ENCODE assay signal across 1 cellular context in the genomic region with DNA sequence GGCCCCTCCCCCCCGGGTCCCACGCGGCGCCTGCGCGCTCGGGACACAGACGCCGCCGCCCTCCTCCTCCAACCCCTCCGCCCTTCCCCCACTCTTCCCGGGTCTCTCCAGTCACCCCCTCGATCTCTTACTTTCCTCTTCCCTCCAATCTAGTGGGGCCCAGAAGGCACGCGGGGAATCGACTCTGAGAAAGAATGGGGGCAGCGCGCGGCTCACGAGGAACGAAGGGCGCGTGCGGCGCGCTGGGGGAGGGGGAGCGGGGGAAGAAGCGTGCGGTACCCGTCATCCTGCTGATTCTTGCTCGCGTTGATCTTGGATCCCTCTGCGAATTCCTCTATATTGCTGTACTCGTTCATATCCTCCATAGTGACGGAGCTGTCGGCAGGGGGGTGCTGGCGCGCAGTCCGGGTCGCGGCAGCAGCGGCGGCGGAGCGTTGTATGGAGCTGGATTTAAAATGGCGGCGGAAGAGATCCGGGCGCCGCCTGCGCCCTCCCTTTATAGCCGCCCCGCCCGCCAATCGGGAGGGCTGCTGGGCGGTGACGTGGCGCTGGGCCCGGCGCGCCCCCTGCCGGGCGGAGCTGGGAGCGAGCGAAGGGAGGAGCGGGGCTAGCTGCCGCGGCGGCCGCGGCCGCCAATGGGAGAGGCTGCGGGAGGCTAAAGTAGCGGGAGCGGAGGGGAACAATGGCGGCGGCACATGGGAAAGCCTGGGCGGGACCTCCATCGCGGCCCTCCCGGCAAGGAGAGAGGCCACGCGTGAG.
TF ChIP-seq lines count a peak whose summit lies in the region.

No MANE protein-coding gene starts in this region.

TF ChIP-seq in GM12878, 131 proteins besides CTCF, POLR2A, EP300 and RAD21 (continued from another document and continues in another):
- TF ChIP-seq, protein P1, sequence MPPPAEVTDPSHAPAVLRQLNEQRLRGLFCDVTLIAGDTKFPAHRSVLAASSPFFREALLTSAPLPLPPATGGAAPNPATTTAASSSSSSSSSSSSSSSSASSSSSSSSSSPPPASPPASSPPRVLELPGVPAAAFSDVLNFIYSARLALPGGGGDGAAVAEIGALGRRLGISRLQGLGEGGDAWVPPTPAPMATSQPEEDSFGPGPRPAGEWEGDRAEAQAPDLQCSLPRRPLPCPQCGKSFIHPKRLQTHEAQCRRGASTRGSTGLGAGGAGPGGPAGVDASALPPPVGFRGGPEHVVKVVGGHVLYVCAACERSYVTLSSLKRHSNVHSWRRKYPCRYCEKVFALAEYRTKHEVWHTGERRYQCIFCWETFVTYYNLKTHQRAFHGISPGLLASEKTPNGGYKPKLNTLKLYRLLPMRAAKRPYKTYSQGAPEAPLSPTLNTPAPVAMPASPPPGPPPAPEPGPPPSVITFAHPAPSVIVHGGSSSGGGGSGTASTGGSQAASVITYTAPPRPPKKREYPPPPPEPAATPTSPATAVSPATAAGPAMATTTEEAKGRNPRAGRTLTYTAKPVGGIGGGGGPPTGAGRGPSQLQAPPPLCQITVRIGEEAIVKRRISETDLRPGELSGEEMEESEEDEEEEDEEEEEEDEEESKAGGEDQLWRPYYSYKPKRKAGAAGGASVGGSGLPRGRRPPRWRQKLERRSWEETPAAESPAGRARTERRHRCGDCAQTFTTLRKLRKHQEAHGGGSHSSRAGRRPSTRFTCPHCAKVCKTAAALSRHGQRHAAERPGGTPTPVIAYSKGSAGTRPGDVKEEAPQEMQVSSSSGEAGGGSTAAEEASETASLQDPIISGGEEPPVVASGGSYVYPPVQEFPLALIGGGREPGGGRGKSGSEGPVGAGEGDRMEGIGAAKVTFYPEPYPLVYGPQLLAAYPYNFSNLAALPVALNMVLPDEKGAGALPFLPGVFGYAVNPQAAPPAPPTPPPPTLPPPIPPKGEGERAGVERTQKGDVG (CRISPR knock-in tag; IDR thresholded peaks at IDR 0.05): no peak
- peak; percentile 95 for TF ChIP-seq YY1 (IDR thresholded peaks at IDR 0.05; ENCODE audit: low read depth, low read length)
- no peak for TF ChIP-seq JUND (IDR thresholded peaks at IDR 0.05; ENCODE audit: low read depth, low read length)
- TF ChIP-seq CEBPB (IDR thresholded peaks at IDR 0.05; ENCODE audit: borderline replicate concordance in 1 of 2, low read depth in 2 of 2, low read length in 2 of 2): no peak
- TF ChIP-seq, protein P2, sequence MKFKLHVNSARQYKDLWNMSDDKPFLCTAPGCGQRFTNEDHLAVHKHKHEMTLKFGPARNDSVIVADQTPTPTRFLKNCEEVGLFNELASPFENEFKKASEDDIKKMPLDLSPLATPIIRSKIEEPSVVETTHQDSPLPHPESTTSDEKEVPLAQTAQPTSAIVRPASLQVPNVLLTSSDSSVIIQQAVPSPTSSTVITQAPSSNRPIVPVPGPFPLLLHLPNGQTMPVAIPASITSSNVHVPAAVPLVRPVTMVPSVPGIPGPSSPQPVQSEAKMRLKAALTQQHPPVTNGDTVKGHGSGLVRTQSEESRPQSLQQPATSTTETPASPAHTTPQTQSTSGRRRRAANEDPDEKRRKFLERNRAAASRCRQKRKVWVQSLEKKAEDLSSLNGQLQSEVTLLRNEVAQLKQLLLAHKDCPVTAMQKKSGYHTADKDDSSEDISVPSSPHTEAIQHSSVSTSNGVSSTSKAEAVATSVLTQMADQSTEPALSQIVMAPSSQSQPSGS (IDR thresholded peaks at IDR 0.05; ENCODE audit: low read length): no peak
- TF ChIP-seq ZNF24 (IDR thresholded peaks at IDR 0.05): 0 out of 2 replicates have a peak, but pooled peaks have one; percentile 31
- TF ChIP-seq, protein P3, sequence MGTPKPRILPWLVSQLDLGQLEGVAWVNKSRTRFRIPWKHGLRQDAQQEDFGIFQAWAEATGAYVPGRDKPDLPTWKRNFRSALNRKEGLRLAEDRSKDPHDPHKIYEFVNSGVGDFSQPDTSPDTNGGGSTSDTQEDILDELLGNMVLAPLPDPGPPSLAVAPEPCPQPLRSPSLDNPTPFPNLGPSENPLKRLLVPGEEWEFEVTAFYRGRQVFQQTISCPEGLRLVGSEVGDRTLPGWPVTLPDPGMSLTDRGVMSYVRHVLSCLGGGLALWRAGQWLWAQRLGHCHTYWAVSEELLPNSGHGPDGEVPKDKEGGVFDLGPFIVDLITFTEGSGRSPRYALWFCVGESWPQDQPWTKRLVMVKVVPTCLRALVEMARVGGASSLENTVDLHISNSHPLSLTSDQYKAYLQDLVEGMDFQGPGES (IDR thresholded peaks at IDR 0.05): no peak
- TF ChIP-seq PAX5 (IDR thresholded peaks at IDR 0.05; ENCODE audit: borderline replicate concordance, low read depth, low read length): 0 out of 2 replicates have a peak, but pooled peaks have one; percentile 12
- no peak for TF ChIP-seq ESRRA (IDR thresholded peaks at IDR 0.05; ENCODE audit: low read length)
- peak; percentile 97 for TF ChIP-seq POLR2AphosphoS2 (IDR thresholded peaks at IDR 0.05; ENCODE audit: low read depth, low read length)
- no peak for TF ChIP-seq ASH2L (IDR thresholded peaks at IDR 0.05; ENCODE audit: borderline replicate concordance, low read depth)
- TF ChIP-seq RELA (IDR thresholded peaks at IDR 0.05; ENCODE audit: borderline replicate concordance, partially characterized antibody): no peak
- TF ChIP-seq, protein P4, sequence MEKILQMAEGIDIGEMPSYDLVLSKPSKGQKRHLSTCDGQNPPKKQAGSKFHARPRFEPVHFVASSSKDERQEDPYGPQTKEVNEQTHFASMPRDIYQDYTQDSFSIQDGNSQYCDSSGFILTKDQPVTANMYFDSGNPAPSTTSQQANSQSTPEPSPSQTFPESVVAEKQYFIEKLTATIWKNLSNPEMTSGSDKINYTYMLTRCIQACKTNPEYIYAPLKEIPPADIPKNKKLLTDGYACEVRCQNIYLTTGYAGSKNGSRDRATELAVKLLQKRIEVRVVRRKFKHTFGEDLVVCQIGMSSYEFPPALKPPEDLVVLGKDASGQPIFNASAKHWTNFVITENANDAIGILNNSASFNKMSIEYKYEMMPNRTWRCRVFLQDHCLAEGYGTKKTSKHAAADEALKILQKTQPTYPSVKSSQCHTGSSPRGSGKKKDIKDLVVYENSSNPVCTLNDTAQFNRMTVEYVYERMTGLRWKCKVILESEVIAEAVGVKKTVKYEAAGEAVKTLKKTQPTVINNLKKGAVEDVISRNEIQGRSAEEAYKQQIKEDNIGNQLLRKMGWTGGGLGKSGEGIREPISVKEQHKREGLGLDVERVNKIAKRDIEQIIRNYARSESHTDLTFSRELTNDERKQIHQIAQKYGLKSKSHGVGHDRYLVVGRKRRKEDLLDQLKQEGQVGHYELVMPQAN (conservative IDR thresholded peaks at IDR 0.05): no peak; the same call in 1 of the 2 replicates
- no peak for TF ChIP-seq DPF2 (IDR thresholded peaks at IDR 0.05)
- no peak for TF ChIP-seq KAT2A (conservative IDR thresholded peaks at IDR 0.05; ENCODE audit: control insufficient read depth, low read depth, low read length)
- no peak for TF ChIP-seq MEF2A (IDR thresholded peaks at IDR 0.05; ENCODE audit: insufficient read depth, low read depth, low read length)
- TF ChIP-seq, protein P5, sequence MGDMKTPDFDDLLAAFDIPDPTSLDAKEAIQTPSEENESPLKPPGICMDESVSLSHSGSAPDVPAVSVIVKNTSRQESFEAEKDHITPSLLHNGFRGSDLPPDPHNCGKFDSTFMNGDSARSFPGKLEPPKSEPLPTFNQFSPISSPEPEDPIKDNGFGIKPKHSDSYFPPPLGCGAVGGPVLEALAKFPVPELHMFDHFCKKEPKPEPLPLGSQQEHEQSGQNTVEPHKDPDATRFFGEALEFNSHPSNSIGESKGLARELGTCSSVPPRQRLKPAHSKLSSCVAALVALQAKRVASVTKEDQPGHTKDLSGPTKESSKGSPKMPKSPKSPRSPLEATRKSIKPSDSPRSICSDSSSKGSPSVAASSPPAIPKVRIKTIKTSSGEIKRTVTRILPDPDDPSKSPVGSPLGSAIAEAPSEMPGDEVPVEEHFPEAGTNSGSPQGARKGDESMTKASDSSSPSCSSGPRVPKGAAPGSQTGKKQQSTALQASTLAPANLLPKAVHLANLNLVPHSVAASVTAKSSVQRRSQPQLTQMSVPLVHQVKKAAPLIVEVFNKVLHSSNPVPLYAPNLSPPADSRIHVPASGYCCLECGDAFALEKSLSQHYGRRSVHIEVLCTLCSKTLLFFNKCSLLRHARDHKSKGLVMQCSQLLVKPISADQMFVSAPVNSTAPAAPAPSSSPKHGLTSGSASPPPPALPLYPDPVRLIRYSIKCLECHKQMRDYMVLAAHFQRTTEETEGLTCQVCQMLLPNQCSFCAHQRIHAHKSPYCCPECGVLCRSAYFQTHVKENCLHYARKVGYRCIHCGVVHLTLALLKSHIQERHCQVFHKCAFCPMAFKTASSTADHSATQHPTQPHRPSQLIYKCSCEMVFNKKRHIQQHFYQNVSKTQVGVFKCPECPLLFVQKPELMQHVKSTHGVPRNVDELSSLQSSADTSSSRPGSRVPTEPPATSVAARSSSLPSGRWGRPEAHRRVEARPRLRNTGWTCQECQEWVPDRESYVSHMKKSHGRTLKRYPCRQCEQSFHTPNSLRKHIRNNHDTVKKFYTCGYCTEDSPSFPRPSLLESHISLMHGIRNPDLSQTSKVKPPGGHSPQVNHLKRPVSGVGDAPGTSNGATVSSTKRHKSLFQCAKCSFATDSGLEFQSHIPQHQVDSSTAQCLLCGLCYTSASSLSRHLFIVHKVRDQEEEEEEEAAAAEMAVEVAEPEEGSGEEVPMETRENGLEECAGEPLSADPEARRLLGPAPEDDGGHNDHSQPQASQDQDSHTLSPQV (IDR thresholded peaks at IDR 0.05): peak; percentile 88
- TF ChIP-seq, protein P6, sequence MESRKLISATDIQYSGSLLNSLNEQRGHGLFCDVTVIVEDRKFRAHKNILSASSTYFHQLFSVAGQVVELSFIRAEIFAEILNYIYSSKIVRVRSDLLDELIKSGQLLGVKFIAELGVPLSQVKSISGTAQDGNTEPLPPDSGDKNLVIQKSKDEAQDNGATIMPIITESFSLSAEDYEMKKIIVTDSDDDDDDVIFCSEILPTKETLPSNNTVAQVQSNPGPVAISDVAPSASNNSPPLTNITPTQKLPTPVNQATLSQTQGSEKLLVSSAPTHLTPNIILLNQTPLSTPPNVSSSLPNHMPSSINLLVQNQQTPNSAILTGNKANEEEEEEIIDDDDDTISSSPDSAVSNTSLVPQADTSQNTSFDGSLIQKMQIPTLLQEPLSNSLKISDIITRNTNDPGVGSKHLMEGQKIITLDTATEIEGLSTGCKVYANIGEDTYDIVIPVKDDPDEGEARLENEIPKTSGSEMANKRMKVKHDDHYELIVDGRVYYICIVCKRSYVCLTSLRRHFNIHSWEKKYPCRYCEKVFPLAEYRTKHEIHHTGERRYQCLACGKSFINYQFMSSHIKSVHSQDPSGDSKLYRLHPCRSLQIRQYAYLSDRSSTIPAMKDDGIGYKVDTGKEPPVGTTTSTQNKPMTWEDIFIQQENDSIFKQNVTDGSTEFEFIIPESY (IDR thresholded peaks at IDR 0.05): no peak
- peak; percentile 71 for TF ChIP-seq SP1 (IDR thresholded peaks at IDR 0.05; ENCODE audit: low read depth, low read length)
- no peak for TF ChIP-seq YBX1 (IDR thresholded peaks at IDR 0.05)
- TF ChIP-seq RCOR1 (conservative IDR thresholded peaks at IDR 0.05; ENCODE audit: low read depth, low read length): no peak
- TF ChIP-seq SPI1 (IDR thresholded peaks at IDR 0.05; ENCODE audit: borderline replicate concordance, insufficient read depth, low read depth, low read length): no peak
- no peak for TF ChIP-seq ATF7 (IDR thresholded peaks at IDR 0.05; ENCODE audit: low read depth)
- TF ChIP-seq KDM1A (IDR thresholded peaks at IDR 0.05; ENCODE audit: borderline replicate concordance): no peak
- TF ChIP-seq, protein P7, sequence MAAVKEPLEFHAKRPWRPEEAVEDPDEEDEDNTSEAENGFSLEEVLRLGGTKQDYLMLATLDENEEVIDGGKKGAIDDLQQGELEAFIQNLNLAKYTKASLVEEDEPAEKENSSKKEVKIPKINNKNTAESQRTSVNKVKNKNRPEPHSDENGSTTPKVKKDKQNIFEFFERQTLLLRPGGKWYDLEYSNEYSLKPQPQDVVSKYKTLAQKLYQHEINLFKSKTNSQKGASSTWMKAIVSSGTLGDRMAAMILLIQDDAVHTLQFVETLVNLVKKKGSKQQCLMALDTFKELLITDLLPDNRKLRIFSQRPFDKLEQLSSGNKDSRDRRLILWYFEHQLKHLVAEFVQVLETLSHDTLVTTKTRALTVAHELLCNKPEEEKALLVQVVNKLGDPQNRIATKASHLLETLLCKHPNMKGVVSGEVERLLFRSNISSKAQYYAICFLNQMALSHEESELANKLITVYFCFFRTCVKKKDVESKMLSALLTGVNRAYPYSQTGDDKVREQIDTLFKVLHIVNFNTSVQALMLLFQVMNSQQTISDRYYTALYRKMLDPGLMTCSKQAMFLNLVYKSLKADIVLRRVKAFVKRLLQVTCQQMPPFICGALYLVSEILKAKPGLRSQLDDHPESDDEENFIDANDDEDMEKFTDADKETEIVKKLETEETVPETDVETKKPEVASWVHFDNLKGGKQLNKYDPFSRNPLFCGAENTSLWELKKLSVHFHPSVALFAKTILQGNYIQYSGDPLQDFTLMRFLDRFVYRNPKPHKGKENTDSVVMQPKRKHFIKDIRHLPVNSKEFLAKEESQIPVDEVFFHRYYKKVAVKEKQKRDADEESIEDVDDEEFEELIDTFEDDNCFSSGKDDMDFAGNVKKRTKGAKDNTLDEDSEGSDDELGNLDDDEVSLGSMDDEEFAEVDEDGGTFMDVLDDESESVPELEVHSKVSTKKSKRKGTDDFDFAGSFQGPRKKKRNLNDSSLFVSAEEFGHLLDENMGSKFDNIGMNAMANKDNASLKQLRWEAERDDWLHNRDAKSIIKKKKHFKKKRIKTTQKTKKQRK (IDR thresholded peaks at IDR 0.05; ENCODE audit: low read depth, low read length): no peak
- TF ChIP-seq, protein P8, sequence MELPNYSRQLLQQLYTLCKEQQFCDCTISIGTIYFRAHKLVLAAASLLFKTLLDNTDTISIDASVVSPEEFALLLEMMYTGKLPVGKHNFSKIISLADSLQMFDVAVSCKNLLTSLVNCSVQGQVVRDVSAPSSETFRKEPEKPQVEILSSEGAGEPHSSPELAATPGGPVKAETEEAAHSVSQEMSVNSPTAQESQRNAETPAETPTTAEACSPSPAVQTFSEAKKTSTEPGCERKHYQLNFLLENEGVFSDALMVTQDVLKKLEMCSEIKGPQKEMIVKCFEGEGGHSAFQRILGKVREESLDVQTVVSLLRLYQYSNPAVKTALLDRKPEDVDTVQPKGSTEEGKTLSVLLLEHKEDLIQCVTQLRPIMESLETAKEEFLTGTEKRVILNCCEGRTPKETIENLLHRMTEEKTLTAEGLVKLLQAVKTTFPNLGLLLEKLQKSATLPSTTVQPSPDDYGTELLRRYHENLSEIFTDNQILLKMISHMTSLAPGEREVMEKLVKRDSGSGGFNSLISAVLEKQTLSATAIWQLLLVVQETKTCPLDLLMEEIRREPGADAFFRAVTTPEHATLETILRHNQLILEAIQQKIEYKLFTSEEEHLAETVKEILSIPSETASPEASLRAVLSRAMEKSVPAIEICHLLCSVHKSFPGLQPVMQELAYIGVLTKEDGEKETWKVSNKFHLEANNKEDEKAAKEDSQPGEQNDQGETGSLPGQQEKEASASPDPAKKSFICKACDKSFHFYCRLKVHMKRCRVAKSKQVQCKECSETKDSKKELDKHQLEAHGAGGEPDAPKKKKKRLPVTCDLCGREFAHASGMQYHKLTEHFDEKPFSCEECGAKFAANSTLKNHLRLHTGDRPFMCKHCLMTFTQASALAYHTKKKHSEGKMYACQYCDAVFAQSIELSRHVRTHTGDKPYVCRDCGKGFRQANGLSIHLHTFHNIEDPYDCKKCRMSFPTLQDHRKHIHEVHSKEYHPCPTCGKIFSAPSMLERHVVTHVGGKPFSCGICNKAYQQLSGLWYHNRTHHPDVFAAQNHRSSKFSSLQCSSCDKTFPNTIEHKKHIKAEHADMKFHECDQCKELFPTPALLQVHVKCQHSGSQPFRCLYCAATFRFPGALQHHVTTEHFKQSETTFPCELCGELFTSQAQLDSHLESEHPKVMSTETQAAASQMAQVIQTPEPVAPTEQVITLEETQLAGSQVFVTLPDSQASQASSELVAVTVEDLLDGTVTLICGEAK (IDR thresholded peaks at IDR 0.05; ENCODE audit: borderline replicate concordance): 0 out of 2 replicates have a peak, but pooled peaks have one; percentile 10
- TF ChIP-seq ZZZ3 (IDR thresholded peaks at IDR 0.05; ENCODE audit: control insufficient read depth, insufficient read length, low read depth): no peak
- no peak for TF ChIP-seq EED (IDR thresholded peaks at IDR 0.05; ENCODE audit: low read depth)
- no peak for TF ChIP-seq SUZ12 (IDR thresholded peaks at IDR 0.05; ENCODE audit: unreplicated experiment)
- TF ChIP-seq PML (IDR thresholded peaks at IDR 0.05; ENCODE audit: low read length): peak; percentile 98
